ENCODE assay signal across 13 cellular contexts in the genomic region with DNA sequence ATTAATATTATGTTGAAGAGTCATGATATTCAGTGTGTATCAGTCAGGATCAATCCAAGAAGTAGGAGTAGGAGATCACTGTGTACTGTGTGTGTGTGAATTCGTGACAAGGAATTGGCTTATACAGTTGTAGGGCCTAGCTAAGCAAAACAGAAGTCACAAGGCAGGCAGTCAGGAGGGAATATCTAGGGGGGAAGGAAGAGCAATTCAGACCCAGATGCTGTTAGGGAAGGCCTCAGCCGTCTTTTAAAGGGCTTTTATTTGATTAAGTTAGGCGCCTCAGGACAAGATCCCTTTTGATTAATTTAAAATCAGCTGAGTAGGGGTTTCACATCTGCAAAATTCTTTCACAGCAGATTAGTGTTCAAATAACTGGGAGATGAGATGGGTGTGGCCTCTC. TPM values are rescaled to one million over a fixed set of nuclear protein-coding genes. Genes with fewer than 3 reads are reported as not detected.
DNase-seq lines count a peak whose midpoint lies in the region; ATAC-seq and TF ChIP-seq lines count a peak whose summit lies in the region.
"Had no signal": no experiment of that assay in that cellular context is flagged by ENCODE, and none has a peak within 500 bp of the region (broad histone marks: within the 10 kb centered on the region; RNA-seq: fewer than 3 reads in every experiment).

No MANE protein-coding gene starts in this region.

- no peak overlapping the region for H3K4me2 ChIP-seq in neural progenitor cell

- TF ChIP-seq CTCF in A673 (conservative IDR thresholded peaks at IDR 0.05; ENCODE audit: low read depth, low read length) (no peak), WTC11 (IDR thresholded peaks at IDR 0.05) (no peak), neural progenitor cell (IDR thresholded peaks at IDR 0.05) (no peak), foreskin keratinocyte (conservative IDR thresholded peaks at IDR 0.05) (no peak)

- POLR2A ChIA-PET in A673 (lab: Charles Lee; ENCODE audit: low non-redundant PET) (no interaction called here), WTC11 (lab: Charles Lee) (no interaction called here)

- H3K4me1 ChIP-seq in A673 (ENCODE audit: insufficient read depth, low read length, poor library complexity, severe bottlenecking) (peaks cover 16% of the 10 kb centered on the region), neural progenitor cell (peaks cover 7% of the 10 kb centered on the region), foreskin keratinocyte (no peaks in the 10 kb centered on the region)

- H3K9me3 ChIP-seq in A673 (ENCODE audit: low read depth, low read length, poor library complexity, severe bottlenecking) = no peaks in the 10 kb centered on the region
- H3K9me3 ChIP-seq in neural progenitor cell (ENCODE audit: low read depth) = no peaks in the 10 kb centered on the region

- H3K27ac ChIP-seq in A673 (ENCODE audit: low read depth, low read length, poor library complexity, severe bottlenecking) (no peak overlapping the region), neural progenitor cell (peak overlapping the region; percentile 5), foreskin keratinocyte (no peak overlapping the region)
- H3K27ac ChIP-seq: GM23248 had no signal

- BruUV-seq in A673 (replicated peaks; lab: Mats Ljungman, UMichigan) = no TSS peak

- H3K27me3 ChIP-seq in A673 (replicated peaks; ENCODE audit: insufficient read depth, low read depth, low read length, poor library complexity) (no peaks in the 10 kb centered on the region), neural progenitor cell (no peaks in the 10 kb centered on the region), foreskin keratinocyte (no peaks in the 10 kb centered on the region)

- H3K4me3 ChIP-seq in A673 (ENCODE audit: low read depth, low read length, poor library complexity, severe bottlenecking) = no peak overlapping the region
- H3K4me3 ChIP-seq in neural progenitor cell = no peak overlapping the region
- H3K4me3 ChIP-seq: GM12878, GM23248 had no signal

- intact Hi-C loops in A673 (cut with micrococcal nuclease; ENCODE audit: unreplicated experiment) = no loop called here

- no peak for ATAC-seq in WTC11
- ATAC-seq in foreskin keratinocyte = no peak
- no peak for ATAC-seq in GM19023 (IDR thresholded peaks at IDR 0.05; ENCODE audit: unreplicated experiment)
- ATAC-seq: GM12878 had no signal

- H3K9me3 Mint-ChIP-seq in WTC11 = no peaks in the 10 kb centered on the region
- H3K9me3 Mint-ChIP-seq in neural progenitor cell = no peaks in the 10 kb centered on the region
- H3K9me3 Mint-ChIP-seq: CD4-positive, alpha-beta T cell had no signal

- H2AFZ ChIP-seq in neural progenitor cell (replicated peaks) = no peak overlapping the region
- H2AFZ ChIP-seq: GM23248 had no signal

- H3K79me2 ChIP-seq in neural progenitor cell (ENCODE audit: low read depth) = no peaks in the 10 kb centered on the region

- CTCF ChIA-PET in A673 (lab: Charles Lee) (no interaction called here), WTC11 (lab: Charles Lee) (no interaction called here)

- H3K4me1 Mint-ChIP-seq in WTC11 (no peaks in the 10 kb centered on the region; the same call in 1 of the 2 replicates), neural progenitor cell (no peaks in the 10 kb centered on the region)
- H3K4me1 Mint-ChIP-seq: B cell had no signal

- H3K4me3 Mint-ChIP-seq in WTC11 = no peak overlapping the region
- no peak overlapping the region for H3K4me3 Mint-ChIP-seq in neural progenitor cell
- H3K4me3 Mint-ChIP-seq: B cell; CD4-positive, alpha-beta T cell had no signal

- no peak overlapping the region for H3K9ac ChIP-seq in neural progenitor cell
- H3K9ac ChIP-seq: GM23248 had no signal

- H3K27ac Mint-ChIP-seq in WTC11 (peak overlapping the region; percentile 82; the same call in 1 of the 2 replicates), neural progenitor cell (no peak overlapping the region)
- H3K27ac Mint-ChIP-seq: B cell; CD4-positive, alpha-beta T cell had no signal

- peaks cover 8% of the 10 kb centered on the region for H3F3A ChIP-seq in neural progenitor cell (ENCODE audit: low read depth)

- no peaks in the 10 kb centered on the region for H4K20me1 ChIP-seq in neural progenitor cell (ENCODE audit: low read depth)

- H3K36me3 ChIP-seq in A673 (ENCODE audit: insufficient read depth, low read length, poor library complexity, severe bottlenecking) (peaks cover 4% of the 10 kb centered on the region), neural progenitor cell (no peaks in the 10 kb centered on the region)

- H3K36me3 Mint-ChIP-seq in WTC11 (no peaks in the 10 kb centered on the region), neural progenitor cell (no peaks in the 10 kb centered on the region)

- DNase-seq in A673 (ENCODE audit: low spot score) (peak; percentile 26), NCI-H82 (lab: John Stamatoyannopoulos, UW) (peak; percentile 88), WTC11 (ENCODE audit: low spot score) (no peak), neural progenitor cell (ENCODE audit: low spot score) (no peak), foreskin keratinocyte (no peak)
- no peak for DNase-seq in stimulated activated CD4-positive, alpha-beta T cell treated with anti-CD3 and anti-CD28 coated beads, Interleukin-12 subunit alpha, Interleukin-12 subunit beta, amount 100 ng/mL, for 4 hours
- DNase-seq: C1 segment of cervical spinal cord; CD4-positive, alpha-beta T cell; DMS79; GM23248 had no signal

- no peaks in the 10 kb centered on the region for H3K27me3 Mint-ChIP-seq in WTC11 (ENCODE audit: low read depth)
- H3K27me3 Mint-ChIP-seq in neural progenitor cell (ENCODE audit: insufficient read depth, low read depth) = no peaks in the 10 kb centered on the region
- H3K27me3 Mint-ChIP-seq: B cell; CD4-positive, alpha-beta T cell had no signal

TF ChIP-seq in WTC11, 78 proteins besides CTCF, POLR2A, EP300 and RAD21 (continues in another document):
- TF ChIP-seq, protein P1, sequence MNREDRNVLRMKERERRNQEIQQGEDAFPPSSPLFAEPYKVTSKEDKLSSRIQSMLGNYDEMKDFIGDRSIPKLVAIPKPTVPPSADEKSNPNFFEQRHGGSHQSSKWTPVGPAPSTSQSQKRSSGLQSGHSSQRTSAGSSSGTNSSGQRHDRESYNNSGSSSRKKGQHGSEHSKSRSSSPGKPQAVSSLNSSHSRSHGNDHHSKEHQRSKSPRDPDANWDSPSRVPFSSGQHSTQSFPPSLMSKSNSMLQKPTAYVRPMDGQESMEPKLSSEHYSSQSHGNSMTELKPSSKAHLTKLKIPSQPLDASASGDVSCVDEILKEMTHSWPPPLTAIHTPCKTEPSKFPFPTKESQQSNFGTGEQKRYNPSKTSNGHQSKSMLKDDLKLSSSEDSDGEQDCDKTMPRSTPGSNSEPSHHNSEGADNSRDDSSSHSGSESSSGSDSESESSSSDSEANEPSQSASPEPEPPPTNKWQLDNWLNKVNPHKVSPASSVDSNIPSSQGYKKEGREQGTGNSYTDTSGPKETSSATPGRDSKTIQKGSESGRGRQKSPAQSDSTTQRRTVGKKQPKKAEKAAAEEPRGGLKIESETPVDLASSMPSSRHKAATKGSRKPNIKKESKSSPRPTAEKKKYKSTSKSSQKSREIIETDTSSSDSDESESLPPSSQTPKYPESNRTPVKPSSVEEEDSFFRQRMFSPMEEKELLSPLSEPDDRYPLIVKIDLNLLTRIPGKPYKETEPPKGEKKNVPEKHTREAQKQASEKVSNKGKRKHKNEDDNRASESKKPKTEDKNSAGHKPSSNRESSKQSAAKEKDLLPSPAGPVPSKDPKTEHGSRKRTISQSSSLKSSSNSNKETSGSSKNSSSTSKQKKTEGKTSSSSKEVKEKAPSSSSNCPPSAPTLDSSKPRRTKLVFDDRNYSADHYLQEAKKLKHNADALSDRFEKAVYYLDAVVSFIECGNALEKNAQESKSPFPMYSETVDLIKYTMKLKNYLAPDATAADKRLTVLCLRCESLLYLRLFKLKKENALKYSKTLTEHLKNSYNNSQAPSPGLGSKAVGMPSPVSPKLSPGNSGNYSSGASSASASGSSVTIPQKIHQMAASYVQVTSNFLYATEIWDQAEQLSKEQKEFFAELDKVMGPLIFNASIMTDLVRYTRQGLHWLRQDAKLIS (CRISPR knock-in tag; IDR thresholded peaks at IDR 0.05; ENCODE audit: borderline replicate concordance) = no peak
- TF ChIP-seq, protein P2, sequence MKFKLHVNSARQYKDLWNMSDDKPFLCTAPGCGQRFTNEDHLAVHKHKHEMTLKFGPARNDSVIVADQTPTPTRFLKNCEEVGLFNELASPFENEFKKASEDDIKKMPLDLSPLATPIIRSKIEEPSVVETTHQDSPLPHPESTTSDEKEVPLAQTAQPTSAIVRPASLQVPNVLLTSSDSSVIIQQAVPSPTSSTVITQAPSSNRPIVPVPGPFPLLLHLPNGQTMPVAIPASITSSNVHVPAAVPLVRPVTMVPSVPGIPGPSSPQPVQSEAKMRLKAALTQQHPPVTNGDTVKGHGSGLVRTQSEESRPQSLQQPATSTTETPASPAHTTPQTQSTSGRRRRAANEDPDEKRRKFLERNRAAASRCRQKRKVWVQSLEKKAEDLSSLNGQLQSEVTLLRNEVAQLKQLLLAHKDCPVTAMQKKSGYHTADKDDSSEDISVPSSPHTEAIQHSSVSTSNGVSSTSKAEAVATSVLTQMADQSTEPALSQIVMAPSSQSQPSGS (CRISPR knock-in tag; IDR thresholded peaks at IDR 0.05; ENCODE audit: borderline replicate concordance, low read depth) = no peak
- TF ChIP-seq ZNF138 (CRISPR knock-in tag; conservative IDR thresholded peaks at IDR 0.05) = no peak
- no peak for TF ChIP-seq SMAD4 (CRISPR knock-in tag; IDR thresholded peaks at IDR 0.05)
- TF ChIP-seq ETV6 (CRISPR knock-in tag; IDR thresholded peaks at IDR 0.05) = no peak
- TF ChIP-seq, protein P3, sequence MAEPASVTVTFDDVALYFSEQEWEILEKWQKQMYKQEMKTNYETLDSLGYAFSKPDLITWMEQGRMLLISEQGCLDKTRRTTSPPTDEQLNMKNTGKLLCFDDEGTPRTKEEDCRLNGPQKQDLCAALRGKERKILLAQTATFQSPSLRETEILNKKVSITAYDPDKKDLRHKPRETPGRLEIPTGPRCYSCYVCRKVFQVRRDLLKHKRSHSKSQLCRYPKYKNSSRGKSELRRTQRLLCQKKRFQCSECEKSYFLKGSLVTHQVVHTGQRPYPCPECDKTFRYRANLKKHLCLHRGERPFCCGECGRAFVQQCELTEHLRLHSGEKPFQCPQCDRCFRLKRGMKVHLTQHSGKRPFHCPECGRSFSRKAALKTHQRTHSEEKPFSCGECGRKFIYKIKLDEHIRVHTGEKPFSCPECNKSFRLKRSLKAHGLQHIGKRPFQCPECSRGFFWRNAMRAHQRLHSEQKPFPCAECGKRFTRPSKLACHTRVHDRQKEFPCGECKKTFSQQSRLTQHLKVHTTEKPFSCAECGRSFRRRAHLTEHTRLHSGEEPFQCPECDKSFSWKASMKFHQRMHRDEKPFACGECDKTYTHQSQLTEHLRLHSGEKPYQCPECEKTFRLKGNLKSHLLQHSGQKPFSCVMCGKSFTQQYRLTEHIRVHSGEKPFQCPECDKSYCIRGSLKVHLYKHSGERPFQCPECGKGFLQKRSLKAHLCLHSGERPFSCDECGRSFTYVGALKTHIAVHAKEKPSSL (CRISPR knock-in tag; conservative IDR thresholded peaks at IDR 0.05) = no peak
- no peak for TF ChIP-seq MYBL2 (CRISPR knock-in tag; IDR thresholded peaks at IDR 0.05)

RNA-seq across cellular contexts. Expression of a gene that starts 47.3 kb away (rescaled TPM):
- total RNA-seq in A673 (2021) (33.0 and 33.4 TPM in 2 replicates), WTC11 (2021) (17.6 to 25.4 TPM (median 23.7 TPM) in 3 replicates), neural progenitor cell (ENCODE audit: low replicate concordance) (29.1 and 41.7 TPM in 2 replicates), foreskin keratinocyte (13.5 and 14.6 TPM in 2 replicates)
- polyA plus RNA-seq in foreskin keratinocyte = 7.3 and 9.2 TPM in 2 replicates

Comparison
In these comparisons a context has a peak if more than half of its experiments do, and no peak if none do; other contexts are left out.
1. DNase-seq: peak in A673 (single experiment) and NCI-H82 (single experiment); none in WTC11 (single experiment), neural progenitor cell (single experiment), foreskin keratinocyte (0 of 2) and stimulated activated CD4-positive, alpha-beta T cell treated with anti-CD3 and anti-CD28 coated beads, Interleukin-12 subunit alpha, Interleukin-12 subunit beta, amount 100 ng/mL, for 4 hours (single experiment).